In genomic region chr21:42522771-42523170, GRCh38 we compare ENCODE assay signal across 1 cellular context.
TF ChIP-seq lines count a peak whose summit lies in the region.

No MANE protein-coding gene starts in this region.

TF ChIP-seq in H1, 55 proteins besides CTCF, POLR2A, EP300 and RAD21:
- TF ChIP-seq SIN3A (conservative IDR thresholded peaks at IDR 0.05 in 1 of 2, IDR thresholded peaks at IDR 0.05 in 1 of 2; ENCODE audit: low read depth in 1 of 2, low read length in 2 of 2) (no peak), SUZ12 (IDR thresholded peaks at IDR 0.05; ENCODE audit: low read length) (no peak), RBBP5 (IDR thresholded peaks at IDR 0.05; ENCODE audit: borderline replicate concordance, low read depth, low read length) (no peak), ASH2L (IDR thresholded peaks at IDR 0.05; ENCODE audit: low read length) (no peak), SRF (IDR thresholded peaks at IDR 0.05; ENCODE audit: low read depth, low read length) (no peak), TCF12 (IDR thresholded peaks at IDR 0.05; ENCODE audit: low read depth, low read length) (no peak), USF2 (IDR thresholded peaks at IDR 0.05; ENCODE audit: low read length) (no peak), POLR2AphosphoS5 (IDR thresholded peaks at IDR 0.05; ENCODE audit: low read depth, low read length) (no peak), CHD7 (IDR thresholded peaks at IDR 0.05; ENCODE audit: insufficient replicate concordance, low read length) (no peak)
